Comparison of ENCODE assay signal across 8 cellular contexts in genomic region chr7:5704534-5704922, GRCh38.
A peak's percentile ranks its signal among the peaks of the same experiment; 100 is the strongest.
DNase-seq lines count a peak whose midpoint lies in the region; ATAC-seq, FAIRE-seq and TF ChIP-seq lines count a peak whose summit lies in the region.

No MANE protein-coding gene starts in this region.

- no peak overlapping the region for H3K27ac Mint-ChIP-seq in activated CD4-positive, alpha-beta T cell treated with anti-CD3 and anti-CD28 coated beads, Interleukin-2, amount 10 ng/mL, durations not matched to agents 24 days and 14 days

- CTCF ChIA-PET in HepG2 (lab: Yijun Ruan, JAX; ENCODE audit: low intra/inter-chr PET ratio, low total read pairs), result interaction anchor here (0.8 to 1.3 kb wide), 2 partner anchors 27 to 210 kb away, joined by 4 to 11 read pairs; no protein-coding TSS in a partner anchor

- H3K27ac ChIP-seq in HepG2 (ENCODE audit: extremely low read length, insufficient read depth, low read length), result no peak overlapping the region

- H3K27me3 Mint-ChIP-seq in activated CD4-positive, alpha-beta T cell treated with anti-CD3 and anti-CD28 coated beads, Interleukin-2, amount 10 ng/mL, durations not matched to agents 24 days and 14 days, result no peaks in the 10 kb centered on the region

- no peaks in the 10 kb centered on the region for H3K9me3 ChIP-seq in HepG2 (ENCODE audit: low read length)

- TF ChIP-seq POLR2A in HepG2 (IDR thresholded peaks at IDR 0.05; ENCODE audit: insufficient read depth in 1 of 2, low read depth in 2 of 2, low read length in 2 of 2), result no peak

- H3K27me3 ChIP-seq in HepG2 (ENCODE audit: control insufficient read depth in 1 of 2, insufficient read depth in 2 of 2, low read length in 2 of 2), result no peaks in the 10 kb centered on the region

- H3K9me3 Mint-ChIP-seq in activated CD4-positive, alpha-beta T cell treated with anti-CD3 and anti-CD28 coated beads, Interleukin-2, amount 10 ng/mL, durations not matched to agents 24 days and 14 days, result no peaks in the 10 kb centered on the region

- DNase-seq in AG08395 (ENCODE audit: low spot score) (peak; percentile 82), H4 (ENCODE audit: low spot score) (peak; percentile 92), NCI-H460 (ENCODE audit: extremely low read depth, low read depth) (peak; percentile 77), dermis microvascular lymphatic vessel endothelial cell (ENCODE audit: low read depth in 2 of 2) (peak; percentile 79 to 83), HepG2 (ENCODE audit: low spot score) (peak; percentile 75)
- peak; percentile 93 for DNase-seq in activated CD4-positive, alpha-beta T cell treated with anti-CD3 and anti-CD28 coated beads, Interleukin-2, amount 10 ng/mL, durations not matched to agents 24 days and 14 days
- peak; percentile 81 for DNase-seq in stimulated activated CD4-positive, alpha-beta T cell treated with anti-CD3 and anti-CD28 coated beads, Interleukin-4, amount 100 ng/mL, for 24 hours

- peaks cover 30 to 60% of the 10 kb centered on the region in 2 experiments; a peak in 4 of 5 replicates for H3K36me3 ChIP-seq in HepG2 (replicated peaks in 1 of 2; ENCODE audit: control insufficient read depth in 1 of 2, insufficient read depth in 2 of 2, low read length in 2 of 2)

- no peak overlapping the region for H3K4me3 ChIP-seq in HepG2 (replicated peaks in 1 of 3; ENCODE audit: insufficient read depth in 1 of 3, low read depth in 2 of 3, low read length in 3 of 3)

- H3K9ac ChIP-seq in HepG2 (ENCODE audit: insufficient read depth, low read depth, low read length), result no peak overlapping the region

- intact Hi-C loops in activated CD4-positive, alpha-beta T cell treated with anti-CD3 and anti-CD28 coated beads, Interleukin-2, amount 10 ng/mL, durations not matched to agents 24 days and 14 days (cut with micrococcal nuclease), result loop anchor here (1.0 to 5.0 kb wide), 3 partner anchors 16 to 210 kb away; no protein-coding TSS in a partner anchor
- intact Hi-C loops in HepG2 (cut with micrococcal nuclease; ENCODE audit: unreplicated experiment), result loop anchor here (2.0 to 10.0 kb wide), 2 partner anchors 26 to 210 kb away; no protein-coding TSS in a partner anchor

- peaks cover 7% of the 10 kb centered on the region; the same call in 1 of the 2 replicates for H3K4me1 ChIP-seq in HepG2 (ENCODE audit: insufficient read depth, low read length)

- POLR2A ChIA-PET in HepG2 (lab: Yijun Ruan, JAX), result no interaction called here

- no peaks in the 10 kb centered on the region for H4K20me1 ChIP-seq in HepG2 (ENCODE audit: insufficient read depth, low read length)

- peaks cover 48% of the 10 kb centered on the region for H3K36me3 Mint-ChIP-seq in activated CD4-positive, alpha-beta T cell treated with anti-CD3 and anti-CD28 coated beads, Interleukin-2, amount 10 ng/mL, durations not matched to agents 24 days and 14 days (ENCODE audit: low read depth)

- H3K4me1 Mint-ChIP-seq in activated CD4-positive, alpha-beta T cell treated with anti-CD3 and anti-CD28 coated beads, Interleukin-2, amount 10 ng/mL, durations not matched to agents 24 days and 14 days, result peaks cover 52% of the 10 kb centered on the region

- ATAC-seq in HepG2, result peak; percentile 88
- no peak for ATAC-seq in HG03571 (IDR thresholded peaks at IDR 0.05; ENCODE audit: unreplicated experiment)

- in situ Hi-C loops in HepG2 (cut with HindIII; ENCODE audit: extremely low pct_ligation_motif_present, low pct_unique_long_range_greater_than_20kb), result no loop called here

- H3K4me2 ChIP-seq in HepG2 (ENCODE audit: low read depth, low read length), result no peak overlapping the region

- peak; percentile 88 for FAIRE-seq in HepG2 (lab: Jason Lieb, UNC)

- H3K79me2 ChIP-seq in HepG2 (ENCODE audit: insufficient read depth, low read length), result no peaks in the 10 kb centered on the region

- TF ChIP-seq EP300 in HepG2 (IDR thresholded peaks at IDR 0.05; ENCODE audit: low read depth in 2 of 2, low read length in 2 of 2), result no peak
- no peak for TF ChIP-seq EP300 in HepG2 (CRISPR knock-in tag; IDR thresholded peaks at IDR 0.05; ENCODE audit: borderline replicate concordance)

- peak; percentile 91 for TF ChIP-seq CTCF in HepG2 (CRISPR knock-in tag; IDR thresholded peaks at IDR 0.05)

- H2AFZ ChIP-seq in HepG2 (ENCODE audit: low read length), result no peak overlapping the region

- peak; percentile 70 for TF ChIP-seq RAD21 in HepG2 (CRISPR knock-in tag; IDR thresholded peaks at IDR 0.05)

- no TSS peak for BruUV-seq in HepG2 (replicated peaks; lab: Mats Ljungman, UMichigan)

- H3K4me3 Mint-ChIP-seq in activated CD4-positive, alpha-beta T cell treated with anti-CD3 and anti-CD28 coated beads, Interleukin-2, amount 10 ng/mL, durations not matched to agents 24 days and 14 days, result no peak overlapping the region

- WGBS in HepG2 (ENCODE audit: low lambda C conversion rate), result 24% methylated on average over 2 of the region's 2 CpGs

TF ChIP-seq in HepG2, 621 proteins besides CTCF, POLR2A, EP300 and RAD21 (continues in another document):
- 0 out of 2 replicates have a peak, but pooled peaks have one; percentile 28 for TF ChIP-seq IRF2 (CRISPR knock-in tag; IDR thresholded peaks at IDR 0.05)
- TF ChIP-seq, protein P1, sequence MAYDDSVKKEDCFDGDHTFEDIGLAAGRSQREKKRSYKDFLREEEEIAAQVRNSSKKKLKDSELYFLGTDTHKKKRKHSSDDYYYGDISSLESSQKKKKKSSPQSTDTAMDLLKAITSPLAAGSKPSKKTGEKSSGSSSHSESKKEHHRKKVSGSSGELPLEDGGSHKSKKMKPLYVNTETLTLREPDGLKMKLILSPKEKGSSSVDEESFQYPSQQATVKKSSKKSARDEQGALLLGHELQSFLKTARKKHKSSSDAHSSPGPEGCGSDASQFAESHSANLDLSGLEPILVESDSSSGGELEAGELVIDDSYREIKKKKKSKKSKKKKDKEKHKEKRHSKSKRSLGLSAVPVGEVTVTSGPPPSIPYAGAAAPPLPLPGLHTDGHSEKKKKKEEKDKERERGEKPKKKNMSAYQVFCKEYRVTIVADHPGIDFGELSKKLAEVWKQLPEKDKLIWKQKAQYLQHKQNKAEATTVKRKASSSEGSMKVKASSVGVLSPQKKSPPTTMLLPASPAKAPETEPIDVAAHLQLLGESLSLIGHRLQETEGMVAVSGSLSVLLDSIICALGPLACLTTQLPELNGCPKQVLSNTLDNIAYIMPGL (CRISPR knock-in tag; IDR thresholded peaks at IDR 0.05; ENCODE audit: borderline replicate concordance in 1 of 2, low read depth in 1 of 2), result peak in 1 of 2 experiments; percentile 59; a peak in 1 of 4 replicates
- TF ChIP-seq MAFF (IDR thresholded peaks at IDR 0.05; ENCODE audit: low read depth, low read length), result peak; percentile 100
- no peak for TF ChIP-seq THYN1 (CRISPR knock-in tag; IDR thresholded peaks at IDR 0.05; ENCODE audit: borderline replicate concordance, low read depth)
- TF ChIP-seq ZNF580 (CRISPR knock-in tag; IDR thresholded peaks at IDR 0.05; ENCODE audit: borderline replicate concordance, low read depth), result peak; percentile 38; the same call in 1 of the 2 replicates
- TF ChIP-seq, protein P2, sequence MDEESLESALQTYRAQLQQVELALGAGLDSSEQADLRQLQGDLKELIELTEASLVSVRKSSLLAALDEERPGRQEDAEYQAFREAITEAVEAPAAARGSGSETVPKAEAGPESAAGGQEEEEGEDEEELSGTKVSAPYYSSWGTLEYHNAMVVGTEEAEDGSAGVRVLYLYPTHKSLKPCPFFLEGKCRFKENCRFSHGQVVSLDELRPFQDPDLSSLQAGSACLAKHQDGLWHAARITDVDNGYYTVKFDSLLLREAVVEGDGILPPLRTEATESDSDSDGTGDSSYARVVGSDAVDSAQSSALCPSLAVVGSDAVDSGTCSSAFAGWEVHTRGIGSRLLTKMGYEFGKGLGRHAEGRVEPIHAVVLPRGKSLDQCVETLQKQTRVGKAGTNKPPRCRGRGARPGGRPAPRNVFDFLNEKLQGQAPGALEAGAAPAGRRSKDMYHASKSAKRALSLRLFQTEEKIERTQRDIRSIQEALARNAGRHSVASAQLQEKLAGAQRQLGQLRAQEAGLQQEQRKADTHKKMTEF (CRISPR knock-in tag; IDR thresholded peaks at IDR 0.05), result 0 out of 2 replicates have a peak, but pooled peaks have one; percentile 29
- TF ChIP-seq NPAS2 (CRISPR knock-in tag; IDR thresholded peaks at IDR 0.05; ENCODE audit: borderline replicate concordance), result no peak
- no peak for TF ChIP-seq THAP8 (CRISPR knock-in tag; IDR thresholded peaks at IDR 0.05; ENCODE audit: borderline replicate concordance)
- TF ChIP-seq TRIM24 (CRISPR knock-in tag; IDR thresholded peaks at IDR 0.05), result no peak
- TF ChIP-seq, protein P3, sequence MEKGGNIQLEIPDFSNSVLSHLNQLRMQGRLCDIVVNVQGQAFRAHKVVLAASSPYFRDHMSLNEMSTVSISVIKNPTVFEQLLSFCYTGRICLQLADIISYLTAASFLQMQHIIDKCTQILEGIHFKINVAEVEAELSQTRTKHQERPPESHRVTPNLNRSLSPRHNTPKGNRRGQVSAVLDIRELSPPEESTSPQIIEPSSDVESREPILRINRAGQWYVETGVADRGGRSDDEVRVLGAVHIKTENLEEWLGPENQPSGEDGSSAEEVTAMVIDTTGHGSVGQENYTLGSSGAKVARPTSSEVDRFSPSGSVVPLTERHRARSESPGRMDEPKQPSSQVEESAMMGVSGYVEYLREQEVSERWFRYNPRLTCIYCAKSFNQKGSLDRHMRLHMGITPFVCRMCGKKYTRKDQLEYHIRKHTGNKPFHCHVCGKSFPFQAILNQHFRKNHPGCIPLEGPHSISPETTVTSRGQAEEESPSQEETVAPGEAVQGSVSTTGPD (CRISPR knock-in tag; IDR thresholded peaks at IDR 0.05), result no peak
- TF ChIP-seq STAG1 (CRISPR knock-in tag; IDR thresholded peaks at IDR 0.05), result peak; percentile 86
- no peak for TF ChIP-seq ZNF292 (CRISPR knock-in tag; IDR thresholded peaks at IDR 0.05; ENCODE audit: borderline replicate concordance, low read depth)
- peak; percentile 20; the same call in 1 of the 2 replicates for TF ChIP-seq NFE2L2 (IDR thresholded peaks at IDR 0.05; ENCODE audit: low read length)
- TF ChIP-seq ZNF878 (CRISPR knock-in tag; IDR thresholded peaks at IDR 0.05), result no peak
- TF ChIP-seq ADNP (CRISPR knock-in tag; IDR thresholded peaks at IDR 0.05), result no peak
- no peak for TF ChIP-seq ZNF3 (CRISPR knock-in tag; IDR thresholded peaks at IDR 0.05)
